In the genomic region with DNA sequence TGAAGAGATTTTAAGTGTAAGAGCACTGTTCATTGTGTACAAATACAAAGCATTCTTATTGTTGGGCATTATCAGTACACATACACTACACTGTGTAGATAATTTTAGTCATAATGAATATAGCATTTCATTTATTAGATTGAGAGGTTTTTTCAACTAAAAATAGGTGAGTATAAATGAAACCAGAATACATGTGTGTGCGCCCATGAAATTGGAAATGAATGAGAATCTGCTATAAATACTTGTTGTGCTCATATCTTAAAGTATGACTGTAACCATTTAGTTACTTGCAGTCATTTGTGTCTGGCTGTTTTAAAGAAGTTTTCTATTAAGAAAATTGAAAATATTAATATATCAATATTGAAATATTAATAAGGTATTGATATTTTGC, we compare ENCODE assay signal across 1 cellular context.
TF ChIP-seq lines count a peak whose summit lies in the region.

No MANE protein-coding gene starts in this region.

TF ChIP-seq in GM23338, 12 proteins besides CTCF, POLR2A, EP300 and RAD21 (continued from another document):
- TF ChIP-seq, protein P1, sequence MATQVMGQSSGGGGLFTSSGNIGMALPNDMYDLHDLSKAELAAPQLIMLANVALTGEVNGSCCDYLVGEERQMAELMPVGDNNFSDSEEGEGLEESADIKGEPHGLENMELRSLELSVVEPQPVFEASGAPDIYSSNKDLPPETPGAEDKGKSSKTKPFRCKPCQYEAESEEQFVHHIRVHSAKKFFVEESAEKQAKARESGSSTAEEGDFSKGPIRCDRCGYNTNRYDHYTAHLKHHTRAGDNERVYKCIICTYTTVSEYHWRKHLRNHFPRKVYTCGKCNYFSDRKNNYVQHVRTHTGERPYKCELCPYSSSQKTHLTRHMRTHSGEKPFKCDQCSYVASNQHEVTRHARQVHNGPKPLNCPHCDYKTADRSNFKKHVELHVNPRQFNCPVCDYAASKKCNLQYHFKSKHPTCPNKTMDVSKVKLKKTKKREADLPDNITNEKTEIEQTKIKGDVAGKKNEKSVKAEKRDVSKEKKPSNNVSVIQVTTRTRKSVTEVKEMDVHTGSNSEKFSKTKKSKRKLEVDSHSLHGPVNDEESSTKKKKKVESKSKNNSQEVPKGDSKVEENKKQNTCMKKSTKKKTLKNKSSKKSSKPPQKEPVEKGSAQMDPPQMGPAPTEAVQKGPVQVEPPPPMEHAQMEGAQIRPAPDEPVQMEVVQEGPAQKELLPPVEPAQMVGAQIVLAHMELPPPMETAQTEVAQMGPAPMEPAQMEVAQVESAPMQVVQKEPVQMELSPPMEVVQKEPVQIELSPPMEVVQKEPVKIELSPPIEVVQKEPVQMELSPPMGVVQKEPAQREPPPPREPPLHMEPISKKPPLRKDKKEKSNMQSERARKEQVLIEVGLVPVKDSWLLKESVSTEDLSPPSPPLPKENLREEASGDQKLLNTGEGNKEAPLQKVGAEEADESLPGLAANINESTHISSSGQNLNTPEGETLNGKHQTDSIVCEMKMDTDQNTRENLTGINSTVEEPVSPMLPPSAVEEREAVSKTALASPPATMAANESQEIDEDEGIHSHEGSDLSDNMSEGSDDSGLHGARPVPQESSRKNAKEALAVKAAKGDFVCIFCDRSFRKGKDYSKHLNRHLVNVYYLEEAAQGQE (IDR thresholded peaks at IDR 0.05; ENCODE audit: unreplicated experiment) = no peak
- TF ChIP-seq CREB1 (CRISPR knock-in tag; IDR thresholded peaks at IDR 0.05; ENCODE audit: low read depth) = no peak
- TF ChIP-seq POLR2AphosphoS5 (IDR thresholded peaks at IDR 0.05; ENCODE audit: low read depth) = no peak
- TF ChIP-seq, protein P2, sequence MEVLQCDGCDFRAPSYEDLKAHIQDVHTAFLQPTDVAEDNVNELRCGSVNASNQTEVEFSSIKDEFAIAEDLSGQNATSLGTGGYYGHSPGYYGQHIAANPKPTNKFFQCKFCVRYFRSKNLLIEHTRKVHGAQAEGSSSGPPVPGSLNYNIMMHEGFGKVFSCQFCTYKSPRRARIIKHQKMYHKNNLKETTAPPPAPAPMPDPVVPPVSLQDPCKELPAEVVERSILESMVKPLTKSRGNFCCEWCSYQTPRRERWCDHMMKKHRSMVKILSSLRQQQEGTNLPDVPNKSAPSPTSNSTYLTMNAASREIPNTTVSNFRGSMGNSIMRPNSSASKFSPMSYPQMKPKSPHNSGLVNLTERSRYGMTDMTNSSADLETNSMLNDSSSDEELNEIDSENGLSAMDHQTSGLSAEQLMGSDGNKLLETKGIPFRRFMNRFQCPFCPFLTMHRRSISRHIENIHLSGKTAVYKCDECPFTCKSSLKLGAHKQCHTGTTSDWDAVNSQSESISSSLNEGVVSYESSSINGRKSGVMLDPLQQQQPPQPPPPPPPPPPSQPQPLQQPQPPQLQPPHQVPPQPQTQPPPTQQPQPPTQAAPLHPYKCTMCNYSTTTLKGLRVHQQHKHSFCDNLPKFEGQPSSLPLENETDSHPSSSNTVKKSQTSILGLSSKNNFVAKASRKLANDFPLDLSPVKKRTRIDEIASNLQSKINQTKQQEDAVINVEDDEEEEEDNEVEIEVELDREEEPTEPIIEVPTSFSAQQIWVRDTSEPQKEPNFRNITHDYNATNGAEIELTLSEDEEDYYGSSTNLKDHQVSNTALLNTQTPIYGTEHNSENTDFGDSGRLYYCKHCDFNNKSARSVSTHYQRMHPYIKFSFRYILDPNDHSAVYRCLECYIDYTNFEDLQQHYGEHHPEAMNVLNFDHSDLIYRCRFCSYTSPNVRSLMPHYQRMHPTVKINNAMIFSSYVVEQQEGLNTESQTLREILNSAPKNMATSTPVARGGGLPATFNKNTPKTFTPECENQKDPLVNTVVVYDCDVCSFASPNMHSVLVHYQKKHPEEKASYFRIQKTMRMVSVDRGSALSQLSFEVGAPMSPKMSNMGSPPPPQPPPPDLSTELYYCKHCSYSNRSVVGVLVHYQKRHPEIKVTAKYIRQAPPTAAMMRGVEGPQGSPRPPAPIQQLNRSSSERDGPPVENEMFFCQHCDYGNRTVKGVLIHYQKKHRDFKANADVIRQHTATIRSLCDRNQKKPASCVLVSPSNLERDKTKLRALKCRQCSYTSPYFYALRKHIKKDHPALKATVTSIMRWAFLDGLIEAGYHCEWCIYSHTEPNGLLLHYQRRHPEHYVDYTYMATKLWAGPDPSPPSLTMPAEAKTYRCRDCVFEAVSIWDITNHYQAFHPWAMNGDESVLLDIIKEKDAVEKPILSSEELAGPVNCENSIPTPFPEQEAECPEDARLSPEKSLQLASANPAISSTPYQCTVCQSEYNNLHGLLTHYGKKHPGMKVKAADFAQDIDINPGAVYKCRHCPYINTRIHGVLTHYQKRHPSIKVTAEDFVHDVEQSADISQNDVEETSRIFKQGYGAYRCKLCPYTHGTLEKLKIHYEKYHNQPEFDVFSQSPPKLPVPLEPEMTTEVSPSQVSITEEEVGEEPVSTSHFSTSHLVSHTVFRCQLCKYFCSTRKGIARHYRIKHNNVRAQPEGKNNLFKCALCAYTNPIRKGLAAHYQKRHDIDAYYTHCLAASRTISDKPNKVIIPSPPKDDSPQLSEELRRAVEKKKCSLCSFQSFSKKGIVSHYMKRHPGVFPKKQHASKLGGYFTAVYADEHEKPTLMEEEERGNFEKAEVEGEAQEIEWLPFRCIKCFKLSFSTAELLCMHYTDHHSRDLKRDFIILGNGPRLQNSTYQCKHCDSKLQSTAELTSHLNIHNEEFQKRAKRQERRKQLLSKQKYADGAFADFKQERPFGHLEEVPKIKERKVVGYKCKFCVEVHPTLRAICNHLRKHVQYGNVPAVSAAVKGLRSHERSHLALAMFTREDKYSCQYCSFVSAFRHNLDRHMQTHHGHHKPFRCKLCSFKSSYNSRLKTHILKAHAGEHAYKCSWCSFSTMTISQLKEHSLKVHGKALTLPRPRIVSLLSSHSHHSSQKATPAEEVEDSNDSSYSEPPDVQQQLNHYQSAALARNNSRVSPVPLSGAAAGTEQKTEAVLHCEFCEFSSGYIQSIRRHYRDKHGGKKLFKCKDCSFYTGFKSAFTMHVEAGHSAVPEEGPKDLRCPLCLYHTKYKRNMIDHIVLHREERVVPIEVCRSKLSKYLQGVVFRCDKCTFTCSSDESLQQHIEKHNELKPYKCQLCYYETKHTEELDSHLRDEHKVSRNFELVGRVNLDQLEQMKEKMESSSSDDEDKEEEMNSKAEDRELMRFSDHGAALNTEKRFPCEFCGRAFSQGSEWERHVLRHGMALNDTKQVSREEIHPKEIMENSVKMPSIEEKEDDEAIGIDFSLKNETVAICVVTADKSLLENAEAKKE (CRISPR knock-in tag; IDR thresholded peaks at IDR 0.05) = no peak
